In the genomic region with DNA sequence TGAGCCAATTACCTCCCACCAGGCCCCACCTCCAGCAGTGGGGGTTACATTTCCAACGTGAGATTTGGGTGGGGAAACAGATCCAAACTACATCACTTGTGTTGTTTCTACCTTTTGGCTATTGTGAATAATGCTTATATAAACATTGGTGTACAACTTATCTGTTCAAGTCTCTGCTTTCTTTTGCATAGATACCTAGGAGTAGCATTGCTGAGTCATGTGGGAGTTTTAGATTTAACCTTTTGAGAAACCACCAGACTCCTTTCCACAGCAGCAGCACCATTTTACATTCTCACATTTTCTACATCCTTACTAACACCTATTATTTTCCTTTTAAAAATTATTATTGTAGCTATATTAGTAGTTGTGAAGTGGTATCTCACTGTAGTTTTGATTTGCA, we compare ENCODE assay signal across 22 cellular contexts. TPM values are rescaled to one million over a fixed set of nuclear protein-coding genes. Genes with fewer than 3 reads are reported as not detected.
DNase-seq lines count a peak whose midpoint lies in the region; ATAC-seq, FAIRE-seq and TF ChIP-seq lines count a peak whose summit lies in the region.
"Had no signal": no experiment of that assay in that cellular context is flagged by ENCODE, and none has a peak within 500 bp of the region (broad histone marks: within the 10 kb centered on the region; RNA-seq: fewer than 3 reads in every experiment).

No MANE protein-coding gene starts in this region.

- H3K27ac ChIP-seq in GM12878 (ENCODE audit: control insufficient read depth, insufficient read depth): no peak overlapping the region

- SMC1A ChIA-PET in GM12878 (lab: Charles Lee; ENCODE audit: uncharacterized antibody, unreplicated experiment): interaction anchor here (5.1 kb wide), 1 partner anchor 14 kb away, joined by 24 read pairs; a partner anchor contains a TSS

- CTCF ChIA-PET in GM12878 (lab: Yijun Ruan, JAX): no interaction called here
- CTCF ChIA-PET in activated CD4-positive, alpha-beta memory T cell treated with anti-CD3 and anti-CD28 coated beads, Interleukin-2, amount 10 ng/mL, durations not matched to agents 7 days and 5 days (lab: Charles Lee): no interaction called here

- no peak overlapping the region for H3K9ac ChIP-seq in GM12878 (ENCODE audit: control insufficient read depth, insufficient read depth, low read length)

- no peaks in the 10 kb centered on the region for H3K27me3 ChIP-seq in GM12878 (replicated peaks in 1 of 2; ENCODE audit: control insufficient read depth in 2 of 2, insufficient read depth in 2 of 2, low read length in 1 of 2)
- H3K27me3 ChIP-seq: BE2C had no signal

- H3K36me3 Mint-ChIP-seq in activated CD4-positive, alpha-beta memory T cell treated with anti-CD3 and anti-CD28 coated beads, Interleukin-2, amount 10 ng/mL, durations not matched to agents 7 days and 5 days (ENCODE audit: low read depth): no peaks in the 10 kb centered on the region
- H3K36me3 Mint-ChIP-seq: CD4-positive, CD25-positive, alpha-beta regulatory T cell had no signal

- FAIRE-seq in GM18507 (lab: Jason Lieb, UNC): peak; percentile 70
- FAIRE-seq in GM12878 (lab: Jason Lieb, UNC): no peak
- no peak for FAIRE-seq in GM12892 (lab: Jason Lieb, UNC)

- H3K9me3 ChIP-seq in GM12878 (replicated peaks; ENCODE audit: control insufficient read depth, insufficient read depth, low read length): no peaks in the 10 kb centered on the region
- H3K9me3 ChIP-seq: BE2C, Caco-2 had no signal

- RAD21 ChIA-PET in GM12878 (lab: Charles Lee; ENCODE audit: unreplicated experiment): no interaction called here

- no peak for TF ChIP-seq EP300 in GM12878 (IDR thresholded peaks at IDR 0.05; ENCODE audit: borderline replicate concordance in 1 of 2, control insufficient read depth in 1 of 2, low read depth in 2 of 2, low read length in 2 of 2)

- H3K4me3 Mint-ChIP-seq in activated CD4-positive, alpha-beta memory T cell treated with anti-CD3 and anti-CD28 coated beads, Interleukin-2, amount 10 ng/mL, durations not matched to agents 7 days and 5 days: no peak overlapping the region
- H3K4me3 Mint-ChIP-seq: CD4-positive, CD25-positive, alpha-beta regulatory T cell; CD8-positive, alpha-beta memory T cell; H9 had no signal

- TF ChIP-seq CTCF in GM12878 (IDR thresholded peaks at IDR 0.05 in 2 of 3, conservative IDR thresholded peaks at IDR 0.05 in 1 of 3; ENCODE audit: control insufficient read depth in 2 of 3, extremely low read depth in 1 of 3, insufficient read depth in 1 of 3, low read depth in 3 of 3, low read length in 3 of 3) (no peak), epithelial cell of esophagus (IDR thresholded peaks at IDR 0.05; ENCODE audit: insufficient read depth, low read depth, low read length, missing control alignments) (no peak)

- peak; percentile 17 for DNase-seq in Caki2 (ENCODE audit: low read depth)
- no peak for DNase-seq in GM18507 (ENCODE audit: extremely low spot score, insufficient read length, low read depth)
- DNase-seq in GM12878 (ENCODE audit: low read depth, low spot score): no peak
- DNase-seq in epithelial cell of esophagus (ENCODE audit: low read depth): peak; percentile 20
- no peak for DNase-seq in activated CD4-positive, alpha-beta memory T cell treated with anti-CD3 and anti-CD28 coated beads, Interleukin-2, amount 10 ng/mL, durations not matched to agents 7 days and 5 days
- DNase-seq in GM12892 (ENCODE audit: insufficient read length): no peak
- DNase-seq in sciatic nerve (ENCODE audit: low spot score): no peak
- DNase-seq: ACHN; BE2C; C1 segment of cervical spinal cord; Caco-2; CD4-positive, CD25-positive, alpha-beta regulatory T cell; CD8-positive, alpha-beta memory T cell; DMS153; DMS79; GDM1; GOT3; H9 had no signal

- no peak for TF ChIP-seq RAD21 in GM12878 (IDR thresholded peaks at IDR 0.05; ENCODE audit: insufficient read depth, low read depth, low read length)

- no peaks in the 10 kb centered on the region for H4K20me1 ChIP-seq in GM12878 (ENCODE audit: control insufficient read depth, insufficient read depth)

- intact Hi-C loops in GM12878 (cut with micrococcal nuclease; ENCODE audit: unreplicated experiment) (no loop called here), sciatic nerve (cut with DNase I) (no loop called here)

- peaks cover 24% of the 10 kb centered on the region for H3K27me3 Mint-ChIP-seq in activated CD4-positive, alpha-beta memory T cell treated with anti-CD3 and anti-CD28 coated beads, Interleukin-2, amount 10 ng/mL, durations not matched to agents 7 days and 5 days

- H2AFZ ChIP-seq in GM12878 (ENCODE audit: control insufficient read depth, low read depth, low read length): no peak overlapping the region

- H3K4me3 ChIP-seq in GM12878 (no peak overlapping the region), epithelial cell of esophagus (ENCODE audit: low read length) (no peak overlapping the region)

- ATAC-seq in GM12878 (peak; percentile 15), HG03565 (IDR thresholded peaks at IDR 0.05; ENCODE audit: unreplicated experiment) (no peak), sciatic nerve (no peak)

- H3K4me1 ChIP-seq in GM12878 (ENCODE audit: control insufficient read depth, insufficient read depth, low read length): peaks cover 30% of the 10 kb centered on the region
- H3K4me1 ChIP-seq: BE2C, Caco-2 had no signal

- no peaks in the 10 kb centered on the region for H3K9me3 Mint-ChIP-seq in activated CD4-positive, alpha-beta memory T cell treated with anti-CD3 and anti-CD28 coated beads, Interleukin-2, amount 10 ng/mL, durations not matched to agents 7 days and 5 days
- H3K9me3 Mint-ChIP-seq: CD8-positive, alpha-beta memory T cell; H9 had no signal

- H3K27ac Mint-ChIP-seq in activated CD4-positive, alpha-beta memory T cell treated with anti-CD3 and anti-CD28 coated beads, Interleukin-2, amount 10 ng/mL, durations not matched to agents 7 days and 5 days: no peak overlapping the region
- H3K27ac Mint-ChIP-seq: CD4-positive, CD25-positive, alpha-beta regulatory T cell; CD8-positive, alpha-beta memory T cell; H9 had no signal

- no peaks in the 10 kb centered on the region for H3K79me2 ChIP-seq in GM12878 (ENCODE audit: control insufficient read depth, insufficient read depth, low read length)

- in situ Hi-C loops in Caki2 (cut with HindIII; ENCODE audit: low pct_unique_long_range_greater_than_20kb, low sequenced_read_pairs) (no loop called here), GM12878 (cut with MboI) (no loop called here)

- H3K4me2 ChIP-seq in GM12878 (ENCODE audit: control insufficient read depth, insufficient read depth): no peak overlapping the region

- no TSS peak for BruUV-seq in GM12878 (replicated peaks; lab: Mats Ljungman, UMichigan)

- no peak for TF ChIP-seq POLR2A in GM12878 (IDR thresholded peaks at IDR 0.05; ENCODE audit: low read depth, low read length)
- no peak for TF ChIP-seq POLR2A in GM12892 (IDR thresholded peaks at IDR 0.05; ENCODE audit: low read depth, low read length)

- 100% methylated on average over 1 of the region's 1 CpG for WGBS in GM12878 (ENCODE audit: insufficient coverage, insufficient replicate concordance, low lambda C conversion rate, missing lambda C conversion rate)

- no peaks in the 10 kb centered on the region for H3K36me3 ChIP-seq in GM12878 (ENCODE audit: control insufficient read depth in 2 of 2, insufficient read depth in 2 of 2, low read length in 1 of 2)
- H3K36me3 ChIP-seq: BE2C had no signal

- H3K4me1 Mint-ChIP-seq in activated CD4-positive, alpha-beta memory T cell treated with anti-CD3 and anti-CD28 coated beads, Interleukin-2, amount 10 ng/mL, durations not matched to agents 7 days and 5 days: peaks cover 4% of the 10 kb centered on the region
- H3K4me1 Mint-ChIP-seq: CD4-positive, CD25-positive, alpha-beta regulatory T cell; CD8-positive, alpha-beta memory T cell had no signal

- POLR2A ChIA-PET in GM12878 (lab: Charles Lee): no interaction called here
- POLR2A ChIA-PET in activated CD4-positive, alpha-beta memory T cell treated with anti-CD3 and anti-CD28 coated beads, Interleukin-2, amount 10 ng/mL, durations not matched to agents 7 days and 5 days (lab: Charles Lee): no interaction called here

RNA-seq across cellular contexts. Expression of a gene that starts 14.4 kb away (rescaled TPM):
- total RNA-seq in Caki2 (2014; rRNA removed; shearing (Covaris generic); ENCODE audit: low replicate concordance): 0.67 and 3.9 TPM in 2 replicates
- 120 and 179 TPM in 2 replicates for total RNA-seq in GM12878 (2013; cell fraction: nucleolus; rRNA removed)
- 8.5 and 8.9 TPM in 2 replicates for total RNA-seq in GM12878 (2014; rRNA removed)
- total RNA-seq in GM12878 (2014; rRNA removed; fragmentation: Illumina TruSeq; extraction: Trizol): 9.8 and 11.0 TPM in 2 replicates
- 7.3 and 9.7 TPM in 2 replicates for total RNA-seq in GM12878 (2021)
- 3.8 TPM for polyA plus RNA-seq in GM12878 (2011; ENCODE audit: low read depth)
- 18.1 and 33.3 TPM in 2 replicates for polyA plus RNA-seq in GM12878 (2011; rRNA removed)
- 2.0 and 10.9 TPM in 2 replicates for polyA plus RNA-seq in GM12878 (2011; cell fraction: cytosol; rRNA removed)
- 20.2 and 26.3 TPM in 2 replicates for polyA plus RNA-seq in GM12878 (2011; cell fraction: nucleus; rRNA removed)
- 11.8 and 15.9 TPM in 2 replicates for polyA plus RNA-seq in GM12878 (2012)
- 13.3 and 20.6 TPM in 2 replicates for polyA plus RNA-seq in GM12878 (2014; fragmentation: Illumina TruSeq; extraction: Trizol)
- polyA plus RNA-seq in GM12878 (2014; fragmentation: Nextera tagmentation; extraction: Ambion mirVana): 10 to 100 TPM in 1 of 2 experiments, 1 to 10 TPM in 1; 5.3 to 10.8 TPM
- polyA plus RNA-seq in GM12878 (2014; rRNA removed): 6.6 and 10.0 TPM in 2 replicates
- 10 to 100 TPM in 1 of 2 experiments, 1 to 10 TPM in 1; 9.8 to 11.0 TPM for polyA plus RNA-seq in GM12878 (2016; fragmentation: Nextera tagmentation; extraction: Ambion mirVana)
- 8.3 and 8.4 TPM in 2 replicates for polyA minus RNA-seq in GM12878 (2011; rRNA and poly(A)+ RNA removed)
- polyA minus RNA-seq in GM12878 (2011; cell fraction: cytosol; rRNA and poly(A)+ RNA removed): 2.8 and 3.1 TPM in 2 replicates
- polyA minus RNA-seq in GM12878 (2011; cell fraction: nucleus; rRNA and poly(A)+ RNA removed): 21.9 and 34.9 TPM in 2 replicates
- total RNA-seq in activated CD4-positive, alpha-beta memory T cell treated with anti-CD3 and anti-CD28 coated beads, Interleukin-2, amount 10 ng/mL, durations not matched to agents 7 days and 5 days: 10 to 100 TPM; 11.7 to 14.7 TPM
- 15.6 TPM for polyA plus RNA-seq in GM12892 (2012; ENCODE audit: missing spikeins)
- total RNA-seq in sciatic nerve: 40.9 TPM

RNA-seq across cellular contexts. Expression of a gene that starts 41.0 kb away (rescaled TPM):
- not detected in 2 replicates for total RNA-seq in Caki2 (2014; rRNA removed; shearing (Covaris generic); ENCODE audit: low replicate concordance)
- not detected in 2 replicates for total RNA-seq in GM12878 (2013; cell fraction: nucleolus; rRNA removed)
- not detected in 2 replicates for total RNA-seq in GM12878 (2014; rRNA removed)
- not detected in 2 replicates for total RNA-seq in GM12878 (2014; rRNA removed; fragmentation: Illumina TruSeq; extraction: Trizol)
- total RNA-seq in GM12878 (2021): not detected in 2 replicates
- not detected for polyA plus RNA-seq in GM12878 (2011; ENCODE audit: low read depth)
- polyA plus RNA-seq in GM12878 (2011; rRNA removed): 0.04 TPM in 1 of 2 replicates, not detected in the other
- polyA plus RNA-seq in GM12878 (2011; cell fraction: cytosol; rRNA removed): 0.16 TPM in 1 of 2 replicates, not detected in the other
- polyA plus RNA-seq in GM12878 (2011; cell fraction: nucleus; rRNA removed): not detected in 2 replicates
- 0.06 TPM in 1 of 2 replicates, not detected in the other for polyA plus RNA-seq in GM12878 (2012)
- polyA plus RNA-seq in GM12878 (2014; fragmentation: Illumina TruSeq; extraction: Trizol): not detected in 2 replicates
- not detected for polyA plus RNA-seq in GM12878 (2014; fragmentation: Nextera tagmentation; extraction: Ambion mirVana)
- polyA plus RNA-seq in GM12878 (2014; rRNA removed): not detected in 2 replicates
- polyA plus RNA-seq in GM12878 (2016; fragmentation: Nextera tagmentation; extraction: Ambion mirVana): not detected
- not detected in 2 replicates for polyA minus RNA-seq in GM12878 (2011; rRNA and poly(A)+ RNA removed)
- polyA minus RNA-seq in GM12878 (2011; cell fraction: cytosol; rRNA and poly(A)+ RNA removed): not detected in 2 replicates
- polyA minus RNA-seq in GM12878 (2011; cell fraction: nucleus; rRNA and poly(A)+ RNA removed): not detected in 2 replicates
- not detected for total RNA-seq in activated CD4-positive, alpha-beta memory T cell treated with anti-CD3 and anti-CD28 coated beads, Interleukin-2, amount 10 ng/mL, durations not matched to agents 7 days and 5 days
- not detected for polyA plus RNA-seq in GM12892 (2012; ENCODE audit: missing spikeins)
- total RNA-seq in sciatic nerve: 19.8 TPM
- total RNA-seq: A172; CD4-positive, CD25-positive, alpha-beta regulatory T cell; CD8-positive, alpha-beta memory T cell; Daoy; HT-29 had no signal
- polyA plus RNA-seq: CD4-positive, CD25-positive, alpha-beta regulatory T cell; CD8-positive, alpha-beta memory T cell had no signal

Comparison
In these comparisons a context has a peak if more than half of its experiments do, and no peak if none do; other contexts are left out.
1. DNase-seq: peak in Caki2 (single experiment) and epithelial cell of esophagus (single experiment); none in GM18507 (single experiment), GM12878 (single experiment), activated CD4-positive, alpha-beta memory T cell treated with anti-CD3 and anti-CD28 coated beads, Interleukin-2, amount 10 ng/mL, durations not matched to agents 7 days and 5 days (single experiment), GM12892 (single experiment) and sciatic nerve (single experiment).
2. RNA of a gene that starts 41.0 kb away (total RNA-seq): 19.8 TPM in sciatic nerve (single experiment); not detected in Caki2, not detected in GM12878 and not detected in activated CD4-positive, alpha-beta memory T cell treated with anti-CD3 and anti-CD28 coated beads, Interleukin-2, amount 10 ng/mL, durations not matched to agents 7 days and 5 days; every median in the first group is over 10 times any median in the second.